In the genomic region with DNA sequence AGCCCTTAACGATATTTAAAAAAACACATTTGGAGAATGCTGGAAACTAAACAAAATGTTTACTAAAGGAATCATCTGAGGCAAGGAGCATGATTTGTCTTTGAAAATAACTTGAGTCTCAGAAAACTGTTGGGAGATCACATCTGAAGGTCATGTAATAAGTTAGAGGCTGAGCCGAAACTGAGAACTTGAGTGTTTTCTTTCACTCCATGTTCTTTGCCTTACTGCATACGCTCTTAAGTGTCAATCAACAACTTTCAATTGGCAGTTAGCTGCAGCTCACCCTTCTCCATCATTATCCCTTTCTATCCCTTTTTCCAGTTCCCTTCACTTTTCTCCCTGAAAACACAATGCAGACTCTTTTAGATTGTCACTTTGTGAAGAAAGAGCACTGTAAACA, we compare ENCODE assay signal across 31 cellular contexts.
"Had no signal": no experiment of that assay in that cellular context is flagged by ENCODE, and none has a peak within 500 bp of the region (broad histone marks: within the 10 kb centered on the region; RNA-seq: fewer than 3 reads in every experiment).

No MANE protein-coding gene starts in this region.

- H3K27me3 Mint-ChIP-seq: activated CD4-positive, alpha-beta memory T cell treated with anti-CD3 and anti-CD28 coated beads for 36 hours; activated CD8-positive, alpha-beta memory T cell treated with anti-CD3 and anti-CD28 coated beads, Interleukin-2, amount 10 ng/mL, durations not matched to agents 7 days and 5 days; activated naive CD4-positive, alpha-beta T cell treated with anti-CD3 and anti-CD28 coated beads, Interleukin-2, amount 50 U/mL, for 24 hours; activated naive CD8-positive, alpha-beta T cell treated with anti-CD3 and anti-CD28 coated beads for 36 hours; activated naive CD8-positive, alpha-beta T cell treated with anti-CD3 and anti-CD28 coated beads, Interleukin-2, amount 50 U/mL, for 24 hours; effector memory CD8-positive, alpha-beta T cell had no signal

- H3K27ac Mint-ChIP-seq: activated CD4-positive, alpha-beta memory T cell treated with anti-CD3 and anti-CD28 coated beads for 36 hours; activated CD8-positive, alpha-beta memory T cell treated with anti-CD3 and anti-CD28 coated beads, Interleukin-2, amount 10 ng/mL, durations not matched to agents 7 days and 5 days; activated CD8-positive, alpha-beta T cell treated with anti-CD3 and anti-CD28 coated beads, Interleukin-2, amount 10 ng/mL, durations not matched to agents 7 days and 5 days; activated naive CD4-positive, alpha-beta T cell treated with anti-CD3 and anti-CD28 coated beads for 36 hours; activated naive CD4-positive, alpha-beta T cell treated with anti-CD3 and anti-CD28 coated beads, Interleukin-2, amount 50 U/mL, for 24 hours; activated naive CD8-positive, alpha-beta T cell treated with anti-CD3 and anti-CD28 coated beads for 36 hours; activated naive CD8-positive, alpha-beta T cell treated with anti-CD3 and anti-CD28 coated beads, Interleukin-2, amount 50 U/mL, for 24 hours; activated T-helper 1 cell treated with anti-CD3 and anti-CD28 coated beads, Interleukin-12 subunit alpha, Interleukin-12 subunit beta, Interleukin-2, Interleukin-4 antibody, amounts not matched to agents 30 ng/mL and 10 ng/mL and 1 ng/mL, durations not matched to agents 14 hours and 24 hours and 36 hours; activated T-helper 2 cell treated with anti-CD3 and anti-CD28 coated beads, Interferon-gamma antibody, Interleukin-2, Interleukin-4, amounts not matched to agents 10 μg/mL and 5 μg/mL and 100 μg/mL, durations not matched to agents 14 hours and 24 hours and 36 hours; effector memory CD8-positive, alpha-beta T cell; WTC11 had no signal

- H3K36me3 Mint-ChIP-seq: activated CD4-positive, alpha-beta memory T cell treated with anti-CD3 and anti-CD28 coated beads for 36 hours; activated CD8-positive, alpha-beta memory T cell treated with anti-CD3 and anti-CD28 coated beads, Interleukin-2, amount 10 ng/mL, durations not matched to agents 7 days and 5 days; activated naive CD4-positive, alpha-beta T cell treated with anti-CD3 and anti-CD28 coated beads, Interleukin-2, amount 50 U/mL, for 24 hours had no signal

- H3K4me3 Mint-ChIP-seq: activated CD4-positive, alpha-beta memory T cell treated with anti-CD3 and anti-CD28 coated beads for 36 hours; activated CD8-positive, alpha-beta memory T cell treated with anti-CD3 and anti-CD28 coated beads, Interleukin-2, amount 10 ng/mL, durations not matched to agents 7 days and 5 days; activated CD8-positive, alpha-beta T cell treated with anti-CD3 and anti-CD28 coated beads, Interleukin-2, amount 10 ng/mL, durations not matched to agents 7 days and 5 days; activated naive CD4-positive, alpha-beta T cell treated with anti-CD3 and anti-CD28 coated beads for 36 hours; activated naive CD4-positive, alpha-beta T cell treated with anti-CD3 and anti-CD28 coated beads, Interleukin-2, amount 50 U/mL, for 24 hours; activated naive CD8-positive, alpha-beta T cell treated with anti-CD3 and anti-CD28 coated beads for 36 hours; activated naive CD8-positive, alpha-beta T cell treated with anti-CD3 and anti-CD28 coated beads, Interleukin-2, amount 50 U/mL, for 24 hours; activated T-helper 1 cell treated with anti-CD3 and anti-CD28 coated beads, Interleukin-12 subunit alpha, Interleukin-12 subunit beta, Interleukin-2, Interleukin-4 antibody, amounts not matched to agents 30 ng/mL and 10 ng/mL and 1 ng/mL, durations not matched to agents 14 hours and 24 hours and 36 hours; effector memory CD8-positive, alpha-beta T cell; WTC11 had no signal

- ATAC-seq: activated CD8-positive, alpha-beta memory T cell treated with anti-CD3 and anti-CD28 coated beads, Interleukin-2, amount 10 ng/mL, durations not matched to agents 7 days and 5 days; activated CD8-positive, alpha-beta T cell treated with anti-CD3 and anti-CD28 coated beads, Interleukin-2, amount 10 ng/mL, durations not matched to agents 7 days and 5 days; activated naive CD8-positive, alpha-beta T cell treated with anti-CD3 and anti-CD28 coated beads, Interleukin-2, amount 50 U/mL, for 24 hours; body of pancreas; effector memory CD8-positive, alpha-beta T cell; foreskin keratinocyte; gastrocnemius medialis; heart left ventricle; WTC11 had no signal

- DNase-seq: activated CD4-positive, alpha-beta memory T cell treated with anti-CD3 and anti-CD28 coated beads for 36 hours; activated CD4-positive, alpha-beta T cell treated with anti-CD3 and anti-CD28 coated beads for 1 hour; activated CD4-positive, alpha-beta T cell treated with anti-CD3 and anti-CD28 coated beads for 48 hours; activated CD8-positive, alpha-beta memory T cell treated with anti-CD3 and anti-CD28 coated beads, Interleukin-2, amount 10 ng/mL, durations not matched to agents 7 days and 5 days; activated CD8-positive, alpha-beta memory T cell treated with anti-CD3 and anti-CD28 coated beads, Interleukin-2, amount 50 U/mL, for 4 hours; activated CD8-positive, alpha-beta T cell treated with anti-CD3 and anti-CD28 coated beads, Interleukin-2, amount 10 ng/mL, durations not matched to agents 7 days and 5 days; activated effector memory CD4-positive, alpha-beta T cell treated with anti-CD3 and anti-CD28 coated beads, Interleukin-2, amount 50 U/mL, for 16 hours; activated naive CD4-positive, alpha-beta T cell treated with anti-CD3 and anti-CD28 coated beads for 36 hours; activated naive CD8-positive, alpha-beta T cell treated with anti-CD3 and anti-CD28 coated beads for 36 hours; activated naive CD8-positive, alpha-beta T cell treated with anti-CD3 and anti-CD28 coated beads, Interleukin-2, amount 50 U/mL, for 24 hours; activated T-cell treated with anti-CD3 and anti-CD28 coated beads, Interleukin-2, amount 50 U/mL, for 1 hour; activated T-cell treated with anti-CD3 and anti-CD28 coated beads, Interleukin-2, amount 50 U/mL, for 48 hours; adrenal gland; amygdala; aorta; body of pancreas; caudate nucleus; cortex of kidney; dermis blood vessel endothelial cell; effector CD4-positive, alpha-beta T cell; effector memory CD8-positive, alpha-beta T cell; erythroblast; foreskin keratinocyte; gastrocnemius medialis; glutamatergic neuron; heart left ventricle; hypothalamus had no signal

- H3K4me1 Mint-ChIP-seq: activated CD8-positive, alpha-beta memory T cell treated with anti-CD3 and anti-CD28 coated beads, Interleukin-2, amount 10 ng/mL, durations not matched to agents 7 days and 5 days; activated naive CD4-positive, alpha-beta T cell treated with anti-CD3 and anti-CD28 coated beads, Interleukin-2, amount 50 U/mL, for 24 hours; activated naive CD8-positive, alpha-beta T cell treated with anti-CD3 and anti-CD28 coated beads for 36 hours; activated naive CD8-positive, alpha-beta T cell treated with anti-CD3 and anti-CD28 coated beads, Interleukin-2, amount 50 U/mL, for 24 hours; WTC11 had no signal
